31 cellular contexts compared by ENCODE assay signal in the genomic region with DNA sequence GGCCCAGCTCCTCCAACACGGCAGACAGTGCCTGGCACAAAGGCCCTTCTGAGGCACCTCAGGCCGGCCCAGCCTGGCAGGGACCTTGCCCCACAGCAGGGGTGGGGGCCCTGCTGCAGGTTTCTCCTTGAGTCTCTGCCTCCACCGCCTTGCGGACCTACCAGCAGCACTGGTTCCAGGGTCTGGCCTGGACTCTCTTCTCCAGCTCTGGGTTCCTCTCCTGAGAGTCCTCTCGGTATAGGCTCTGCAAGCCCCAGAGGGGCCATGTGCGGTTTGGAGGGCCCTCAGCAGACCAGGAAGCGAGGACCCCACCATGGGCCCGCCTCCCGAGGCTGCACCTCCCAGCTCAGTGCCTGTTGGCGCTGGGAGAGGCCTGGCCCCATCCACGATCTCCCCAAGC. TPM values are rescaled to one million over a fixed set of nuclear protein-coding genes. Genes with fewer than 3 reads are reported as not detected.
"Had no signal": no experiment of that assay in that cellular context is flagged by ENCODE, and none has a peak within 500 bp of the region (broad histone marks: within the 10 kb centered on the region; RNA-seq: fewer than 3 reads in every experiment).

No MANE protein-coding gene starts in this region.

- DNase-seq: naive thymus-derived CD4-positive, alpha-beta T cell; natural killer cell; nucleus accumbens; pancreas; spleen; stimulated activated CD4-positive, alpha-beta T cell treated with anti-CD3 and anti-CD28 coated beads, Interleukin-12 subunit alpha, Interleukin-12 subunit beta, amount 100 ng/mL, for 4 hours; stimulated activated CD4-positive, alpha-beta T cell treated with anti-CD3 and anti-CD28 coated beads, Interleukin-1b, Interleukin-23, amount 100 ng/mL, for 48 hours; stimulated activated CD4-positive, alpha-beta T cell treated with anti-CD3 and anti-CD28 coated beads, Interleukin-4, amount 100 ng/mL, for 1 hour; stimulated activated CD4-positive, alpha-beta T cell treated with anti-CD3 and anti-CD28 coated beads, Interleukin-4, amount 100 ng/mL, for 4 hours; stimulated activated CD8-positive, alpha-beta memory T cell treated with anti-CD3 and anti-CD28 coated beads, Interleukin-4, amount 100 ng/mL, for 48 hours; stimulated activated naive CD4-positive, alpha-beta T cell; stimulated activated naive CD8-positive, alpha-beta T cell treated with anti-CD3 and anti-CD28 coated beads, Interleukin-15, amount 100 ng/mL, for 72 hours; stimulated activated naive CD8-positive, alpha-beta T cell treated with anti-CD3 and anti-CD28 coated beads, Interleukin-15, Interleukin-2, amounts not matched to agents 100 U/mL and 50 U/mL, for 24 hours; substantia nigra; testis; tibial artery; transverse colon had no signal

- H3K27ac ChIP-seq: neural progenitor cell, neutrophil, pancreas, prostate gland, skin epidermis, spleen, suprapubic skin, testis, tibial artery, transverse colon, upper lobe of left lung, vagina had no signal

- H2AFZ ChIP-seq: neural progenitor cell had no signal

- H3K36me3 ChIP-seq: neural progenitor cell, neutrophil, pancreas, prostate gland, spleen, suprapubic skin, tibial artery, transverse colon, upper lobe of left lung, vagina had no signal

- H3K4me2 ChIP-seq: neural progenitor cell, smooth muscle cell had no signal

- ATAC-seq: naive thymus-derived CD4-positive, alpha-beta T cell; natural killer cell; pancreas; sciatic nerve; stimulated activated memory B cell treated with anti-CD40 and anti-IgM and Interleukin-4, amounts not matched to agents 10 μg/mL and 1 μg/mL and 100 μg/mL, for 72 hours; stimulated activated naive CD8-positive, alpha-beta T cell treated with anti-CD3 and anti-CD28 coated beads, Interleukin-15, amount 100 ng/mL, for 72 hours; stimulated activated naive CD8-positive, alpha-beta T cell treated with anti-CD3 and anti-CD28 coated beads, Interleukin-15, Interleukin-2, amounts not matched to agents 100 U/mL and 50 U/mL, for 24 hours had no signal

- H3K4me1 ChIP-seq: pancreas, prostate gland, spleen, suprapubic skin, testis, tibial artery, transverse colon, upper lobe of left lung, vagina had no signal

- FAIRE-seq: pancreas, urothelium cell line had no signal

- H3K27me3 ChIP-seq: neural progenitor cell, pancreas, testis, vagina had no signal

- H3K9ac ChIP-seq: neural progenitor cell had no signal

- H3K4me3 ChIP-seq: neural progenitor cell, pancreas, prostate gland, skin epidermis, smooth muscle cell, spleen, suprapubic skin, testis, tibial artery, transverse colon, upper lobe of left lung, vagina had no signal

- H3K9me3 ChIP-seq: neutrophil, pancreas, prostate gland, spleen, suprapubic skin, testis, tibial artery, transverse colon, upper lobe of left lung, vagina had no signal

RNA-seq across cellular contexts. Expression of a gene that starts 38.1 kb away (rescaled TPM):
- total RNA-seq: naive thymus-derived CD4-positive, alpha-beta T cell; natural killer cell; osteocyte; pulmonary artery endothelial cell; renal cortical epithelial cell; smooth muscle cell; suprapubic skin had no signal
- polyA plus RNA-seq: naive thymus-derived CD4-positive, alpha-beta T cell; smooth muscle cell had no signal
